Comparison of ENCODE assay signal across 28 cellular contexts in the genomic region with DNA sequence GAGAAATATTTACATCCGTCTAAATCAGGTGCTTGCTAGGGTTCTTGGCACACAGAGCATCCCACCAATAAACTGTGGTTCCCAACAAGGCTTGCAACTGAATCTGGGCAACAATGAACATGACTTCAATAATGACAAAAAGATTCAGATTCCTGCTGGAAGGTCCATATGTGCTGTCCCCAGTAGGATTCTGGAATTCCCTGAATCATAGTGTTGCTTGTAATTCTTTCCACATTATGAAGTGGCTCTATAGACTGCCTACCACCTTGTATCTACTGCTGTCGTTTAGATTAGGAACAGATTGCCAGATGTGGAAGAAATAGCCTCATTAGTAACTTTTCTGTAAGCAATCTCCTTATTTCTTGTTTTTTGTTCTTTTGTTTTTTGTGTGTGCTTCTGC.
"Had no signal": no experiment of that assay in that cellular context is flagged by ENCODE, and none has a peak within 500 bp of the region (broad histone marks: within the 10 kb centered on the region; RNA-seq: fewer than 3 reads in every experiment).

No MANE protein-coding gene starts in this region.

- H3K27me3 ChIP-seq: brain microvascular endothelial cell, dorsolateral prefrontal cortex, gastroesophageal sphincter had no signal

- H3K27ac ChIP-seq: brain microvascular endothelial cell, coronary artery, dorsolateral prefrontal cortex, gastroesophageal sphincter had no signal

- ATAC-seq: activated T-cell treated with anti-CD3 and anti-CD28 coated beads, Interleukin-2, amount 50 U/mL, for 4 hours; activated T-helper 17 cell treated with anti-CD3 and anti-CD28 coated beads, Interleukin-2, amount 50 U/mL, for 72 hours; esophagus mucosa; gastroesophageal sphincter had no signal

- FAIRE-seq: astrocyte, bronchial epithelial cell had no signal

- H3K36me3 ChIP-seq: brain microvascular endothelial cell, gastroesophageal sphincter had no signal

- H3K4me3 ChIP-seq: coronary artery, dorsolateral prefrontal cortex, gastroesophageal sphincter had no signal

- DNase-seq: activated CD4-positive, alpha-beta memory T cell treated with anti-CD3 and anti-CD28 coated beads, Interleukin-2, amount 10 ng/mL, durations not matched to agents 7 days and 5 days; activated CD4-positive, alpha-beta T cell treated with anti-CD3 and anti-CD28 coated beads for 1 hour; activated CD4-positive, alpha-beta T cell treated with anti-CD3 and anti-CD28 coated beads for 4 hours; activated CD4-positive, alpha-beta T cell treated with anti-CD3 and anti-CD28 coated beads, Interleukin-2, amount 10 ng/mL, durations not matched to agents 7 days and 5 days; activated CD4-positive, alpha-beta T cell treated with anti-CD3 and anti-CD28 coated beads, Interleukin-2, amount 50 U/mL, for 4 hours; activated CD4-positive, CD25-positive, alpha-beta regulatory T cell; activated CD8-positive, alpha-beta memory T cell treated with anti-CD3 and anti-CD28 coated beads, Interleukin-2, amount 50 U/mL, for 48 hours; activated effector memory CD4-positive, alpha-beta T cell treated with Interleukin-2 at 50 U/mL for 16 hours; activated gamma-delta T cell treated with Interleukin-2 at 50 U/mL for 16 hours; activated naive CD4-positive, alpha-beta T cell treated with anti-CD3 and anti-CD28 coated beads, Interleukin-2, amount 50 U/mL, for 16 hours; activated naive CD4-positive, alpha-beta T cell treated with Interleukin-2 at 50 U/mL for 16 hours; activated T-cell treated with anti-CD3 and anti-CD28 coated beads for 4 hours; activated T-cell treated with anti-CD3 and anti-CD28 coated beads, Interleukin-2, amount 50 U/mL, for 4 hours; amniotic stem cell; anterior cingulate cortex; brain microvascular endothelial cell; dorsolateral prefrontal cortex; effector memory CD4-positive, alpha-beta T cell; endodermal cell; foreskin melanocyte; head of caudate nucleus; T-helper 2 cell had no signal

- H3K9me3 ChIP-seq: gastroesophageal sphincter had no signal
